26 cellular contexts compared by ENCODE assay signal in genomic region chr7:76386691-76387260, GRCh38. TPM values are rescaled to one million over a fixed set of nuclear protein-coding genes. Genes with fewer than 3 reads are reported as not detected.
A peak's percentile ranks its signal among the peaks of the same experiment; 100 is the strongest.
DNase-seq lines count a peak whose midpoint lies in the region; ATAC-seq and TF ChIP-seq lines count a peak whose summit lies in the region.
"Had no signal": no experiment of that assay in that cellular context is flagged by ENCODE, and none has a peak within 500 bp of the region (broad histone marks: within the 10 kb centered on the region; RNA-seq: fewer than 3 reads in every experiment).

No MANE protein-coding gene starts in this region.

- no peaks in the 10 kb centered on the region for H3K27me3 Mint-ChIP-seq in stimulated activated memory B cell treated with anti-CD40 and anti-IgM and Interleukin-4, amounts not matched to agents 10 μg/mL and 1 μg/mL and 100 μg/mL, for 72 hours
- H3K27me3 Mint-ChIP-seq: activated CD8-positive, alpha-beta T cell treated with anti-CD3 and anti-CD28 coated beads for 36 hours; CD8-positive, alpha-beta memory T cell; effector memory CD8-positive, alpha-beta T cell had no signal

- H3K4me1 ChIP-seq in adrenal gland (replicated peaks in 1 of 2) (peaks cover 0 to 4% of the 10 kb centered on the region in 2 donors), thyroid gland (peaks cover 7% of the 10 kb centered on the region in 2 donors)

- no peaks in the 10 kb centered on the region for H3K36me3 ChIP-seq in adrenal gland (replicated peaks in 1 of 2)
- H3K36me3 ChIP-seq in thyroid gland, result no peaks in the 10 kb centered on the region
- H3K36me3 ChIP-seq: esophagus muscularis mucosa, tibial artery had no signal

- intact Hi-C loops in adrenal gland (cut with DNase I) (no loop called here), thyroid gland (cut with DNase I) (no loop called here)

- no peaks in the 10 kb centered on the region for H3K36me3 Mint-ChIP-seq in stimulated activated memory B cell treated with anti-CD40 and anti-IgM and Interleukin-4, amounts not matched to agents 10 μg/mL and 1 μg/mL and 100 μg/mL, for 72 hours
- H3K36me3 Mint-ChIP-seq: activated naive CD4-positive, alpha-beta T cell treated with anti-CD3 and anti-CD28 coated beads, Interleukin-2, amount 10 ng/mL, durations not matched to agents 7 days and 5 days; CD8-positive, alpha-beta memory T cell; natural killer cell had no signal

- peak; percentile 56 for DNase-seq in D341Med (ENCODE audit: low spot score)
- peak; percentile 34 for DNase-seq in LHCN-M2 (ENCODE audit: low read depth)
- DNase-seq in adrenal gland, result peak in 6 of 7 donors; percentile 54 to 80 (median 68)
- DNase-seq in myocyte (ENCODE audit: low read depth), result peak; percentile 35
- DNase-seq in activated CD8-positive, alpha-beta memory T cell treated with anti-CD3 and anti-CD28 coated beads for 24 hours, result no peak
- DNase-seq in thyroid gland, result no peak
- DNase-seq in coronary artery (ENCODE audit: low spot score), result no peak
- DNase-seq: activated CD4-positive, CD25-positive, alpha-beta regulatory T cell; activated CD8-positive, alpha-beta T cell treated with anti-CD3 and anti-CD28 coated beads for 36 hours; activated naive CD4-positive, alpha-beta T cell treated with anti-CD3 and anti-CD28 coated beads, Interleukin-2, amount 10 ng/mL, durations not matched to agents 7 days and 5 days; activated T-cell treated with anti-CD3 and anti-CD28 coated beads, Interleukin-2, amount 50 U/mL, for 48 hours; aorta; CD8-positive, alpha-beta memory T cell; DND-41; effector memory CD8-positive, alpha-beta T cell; kidney glomerular epithelial cell; mammary epithelial cell; natural killer cell; NCI-H1694; stimulated activated CD4-positive, alpha-beta T cell treated with anti-CD3 and anti-CD28 coated beads, Interleukin-1b, Interleukin-23, amount 100 ng/mL, for 48 hours; stimulated activated naive CD4-positive, alpha-beta T cell; tibial artery had no signal

- no peak for TF ChIP-seq CTCF in adrenal gland (IDR thresholded peaks at IDR 0.05)
- TF ChIP-seq CTCF in thyroid gland (IDR thresholded peaks at IDR 0.05), result no peak
- TF ChIP-seq CTCF in coronary artery (IDR thresholded peaks at IDR 0.05), result no peak

- H3K4me1 Mint-ChIP-seq in stimulated activated memory B cell treated with anti-CD40 and anti-IgM and Interleukin-4, amounts not matched to agents 10 μg/mL and 1 μg/mL and 100 μg/mL, for 72 hours, result no peaks in the 10 kb centered on the region
- H3K4me1 Mint-ChIP-seq: CD8-positive, alpha-beta memory T cell; natural killer cell had no signal

- TF ChIP-seq POLR2A in adrenal gland (IDR thresholded peaks at IDR 0.05) (no peak), thyroid gland (IDR thresholded peaks at IDR 0.05) (no peak)

- H3K27me3 ChIP-seq in adrenal gland (no peaks in the 10 kb centered on the region), thyroid gland (no peaks in the 10 kb centered on the region)
- H3K27me3 ChIP-seq: esophagus muscularis mucosa, tibial artery had no signal

- H3K4me3 ChIP-seq in adrenal gland, result no peak overlapping the region
- H3K4me3 ChIP-seq in thyroid gland (replicated peaks in 1 of 3), result no peak overlapping the region
- H3K4me3 ChIP-seq in coronary artery, result no peak overlapping the region
- H3K4me3 ChIP-seq: esophagus muscularis mucosa, SK-N-MC, tibial artery had no signal

- 69 to 87% (median 71%) methylated on average over 11 of the region's 11 CpGs for WGBS in adrenal gland, 4 donors
- 91 to 92% methylated on average over 10 to 11 of the region's 11 CpGs for WGBS in thyroid gland, 2 donors

- peak overlapping the region in 2 of 5 donors; percentile 27 to 70 for H3K27ac ChIP-seq in adrenal gland
- no peak overlapping the region for H3K27ac ChIP-seq in thyroid gland
- H3K27ac ChIP-seq in coronary artery, result no peak overlapping the region
- H3K27ac ChIP-seq: esophagus muscularis mucosa, SK-N-MC, tibial artery had no signal

- H3K9me3 ChIP-seq in adrenal gland (replicated peaks in 1 of 3), result no peaks in the 10 kb centered on the region
- no peaks in the 10 kb centered on the region for H3K9me3 ChIP-seq in thyroid gland
- H3K9me3 ChIP-seq: esophagus muscularis mucosa, tibial artery had no signal

- H3K27ac Mint-ChIP-seq in stimulated activated memory B cell treated with anti-CD40 and anti-IgM and Interleukin-4, amounts not matched to agents 10 μg/mL and 1 μg/mL and 100 μg/mL, for 72 hours, result no peak overlapping the region
- H3K27ac Mint-ChIP-seq: activated CD8-positive, alpha-beta T cell treated with anti-CD3 and anti-CD28 coated beads for 36 hours; activated naive CD4-positive, alpha-beta T cell treated with anti-CD3 and anti-CD28 coated beads, Interleukin-2, amount 10 ng/mL, durations not matched to agents 7 days and 5 days; CD8-positive, alpha-beta memory T cell; effector memory CD8-positive, alpha-beta T cell; natural killer cell had no signal

- H3K4me3 Mint-ChIP-seq in stimulated activated memory B cell treated with anti-CD40 and anti-IgM and Interleukin-4, amounts not matched to agents 10 μg/mL and 1 μg/mL and 100 μg/mL, for 72 hours, result no peak overlapping the region
- H3K4me3 Mint-ChIP-seq: activated CD8-positive, alpha-beta T cell treated with anti-CD3 and anti-CD28 coated beads for 36 hours; activated naive CD4-positive, alpha-beta T cell treated with anti-CD3 and anti-CD28 coated beads, Interleukin-2, amount 10 ng/mL, durations not matched to agents 7 days and 5 days; CD8-positive, alpha-beta memory T cell; effector memory CD8-positive, alpha-beta T cell; natural killer cell had no signal

- H3K9me3 Mint-ChIP-seq in stimulated activated memory B cell treated with anti-CD40 and anti-IgM and Interleukin-4, amounts not matched to agents 10 μg/mL and 1 μg/mL and 100 μg/mL, for 72 hours, result no peaks in the 10 kb centered on the region
- H3K9me3 Mint-ChIP-seq: activated CD8-positive, alpha-beta T cell treated with anti-CD3 and anti-CD28 coated beads for 36 hours; activated naive CD4-positive, alpha-beta T cell treated with anti-CD3 and anti-CD28 coated beads, Interleukin-2, amount 10 ng/mL, durations not matched to agents 7 days and 5 days; CD8-positive, alpha-beta memory T cell; effector memory CD8-positive, alpha-beta T cell; natural killer cell had no signal

- ATAC-seq in stimulated activated memory B cell treated with anti-CD40 and anti-IgM and Interleukin-4, amounts not matched to agents 10 μg/mL and 1 μg/mL and 100 μg/mL, for 72 hours, result no peak
- ATAC-seq: activated CD8-positive, alpha-beta T cell treated with anti-CD3 and anti-CD28 coated beads for 36 hours; effector memory CD8-positive, alpha-beta T cell; natural killer cell; Panc1 had no signal

RNA-seq across cellular contexts. Expression of gene SSC4D, which starts 22.7 kb away (rescaled TPM):
- 0.29 and 0.71 TPM in 2 replicates for total RNA-seq in LHCN-M2 (2014; rRNA removed)
- 0.75 TPM for polyA plus RNA-seq in LHCN-M2 (2012)
- 1 to 10 TPM in 7 of 8 donors, under 1 TPM in 1; 0.60 to 4.5 (median 1.9) TPM for total RNA-seq in adrenal gland
- 1 to 10 TPM in 2 of 3 donors, under 1 TPM in 1; 0.93 to 8.3 (median 3.9) TPM for polyA plus RNA-seq in adrenal gland
- 0.88 TPM in 1 of 2 replicates, not detected in the other for total RNA-seq in myocyte
- polyA plus RNA-seq in myocyte (2012), result 0.90 TPM
- total RNA-seq in thyroid gland, result 10 to 100 TPM in 3 of 4 donors, 1 to 10 TPM in 1; 3.6 to 14.0 (median 13.4) TPM

RNA-seq across cellular contexts. Expression of gene YWHAG, which starts 28.0 kb away (rescaled TPM):
- total RNA-seq in LHCN-M2 (2014; rRNA removed), result 130 and 167 TPM in 2 replicates
- polyA plus RNA-seq in LHCN-M2 (2012), result 152 TPM
- 100 to 1,000 TPM in 5 of 8 donors, 10 to 100 TPM in 3; 79.5 to 272 (median 130) TPM for total RNA-seq in adrenal gland
- 100 to 1,000 TPM in 1 of 3 donors, 10 to 100 TPM in 2; 50.5 to 309 (median 68.6) TPM for polyA plus RNA-seq in adrenal gland
- 258 and 294 TPM in 2 replicates for total RNA-seq in myocyte
- 330 TPM for polyA plus RNA-seq in myocyte (2012)
- total RNA-seq in thyroid gland, result 10 to 100 TPM; 37.4 to 43.4 (median 41.4) TPM

RNA-seq across cellular contexts. Expression of gene ZP3, which starts 38.0 kb away (rescaled TPM):
- total RNA-seq in LHCN-M2 (2014; rRNA removed), result 2.7 TPM in 1 of 2 replicates, not detected in the other
- polyA plus RNA-seq in LHCN-M2 (2012), result 12.6 TPM
- 10 to 100 TPM in 1 of 8 donors, 1 to 10 TPM in 7; 4.2 to 21.3 (median 6.8) TPM for total RNA-seq in adrenal gland
- polyA plus RNA-seq in adrenal gland, result 10 to 100 TPM in 1 of 3 donors, 1 to 10 TPM in 2; 2.2 to 13.3 (median 9.8) TPM
- 1.6 TPM in 1 of 2 replicates, not detected in the other for total RNA-seq in myocyte
- polyA plus RNA-seq in myocyte (2012), result 7.7 TPM
- total RNA-seq in thyroid gland, result 1 to 10 TPM in 1 of 4 donors, under 1 TPM in 2, not detected in 1; 0.39 to 1.0 (median 0.94) TPM

Comparison
In these comparisons a context has a peak if more than half of its experiments do, and no peak if none do; other contexts are left out.
1. DNase-seq: peak in D341Med (single experiment), LHCN-M2 (single experiment), adrenal gland (6 of 7) and myocyte (single experiment); none in activated CD8-positive, alpha-beta memory T cell treated with anti-CD3 and anti-CD28 coated beads for 24 hours (single experiment), thyroid gland (0 of 2) and coronary artery (single experiment).